ENCODE assay signal across 1 cellular context in genomic region chr12:68237523-68238070, GRCh38.
TF ChIP-seq lines count a peak whose summit lies in the region.

No MANE protein-coding gene starts in this region.

TF ChIP-seq in SK-N-SH, 30 proteins besides CTCF, POLR2A, EP300 and RAD21:
- TF ChIP-seq REST (IDR thresholded peaks at IDR 0.05; ENCODE audit: low read depth, low read length) (no peak), RCOR1 (IDR thresholded peaks at IDR 0.05; ENCODE audit: low read length) (no peak), SMC3 (IDR thresholded peaks at IDR 0.05; ENCODE audit: low read depth, low read length) (no peak), SIN3A (IDR thresholded peaks at IDR 0.05; ENCODE audit: borderline replicate concordance, low read depth, low read length) (no peak), GATA2 (CRISPR knock-in tag; IDR thresholded peaks at IDR 0.05) (no peak), POLR2AphosphoS5 (IDR thresholded peaks at IDR 0.05; ENCODE audit: low read depth, low read length) (no peak), RXRA (IDR thresholded peaks at IDR 0.05; ENCODE audit: borderline replicate concordance, low read depth) (no peak), NRF1 (IDR thresholded peaks at IDR 0.05; ENCODE audit: low read depth, low read length) (no peak), MEF2A (IDR thresholded peaks at IDR 0.05; ENCODE audit: borderline replicate concordance, low read depth) (no peak)
- TF ChIP-seq, protein P1, sequence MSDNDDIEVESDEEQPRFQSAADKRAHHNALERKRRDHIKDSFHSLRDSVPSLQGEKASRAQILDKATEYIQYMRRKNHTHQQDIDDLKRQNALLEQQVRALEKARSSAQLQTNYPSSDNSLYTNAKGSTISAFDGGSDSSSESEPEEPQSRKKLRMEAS (IDR thresholded peaks at IDR 0.05; ENCODE audit: low read depth): no peak
- TF ChIP-seq, protein P2, sequence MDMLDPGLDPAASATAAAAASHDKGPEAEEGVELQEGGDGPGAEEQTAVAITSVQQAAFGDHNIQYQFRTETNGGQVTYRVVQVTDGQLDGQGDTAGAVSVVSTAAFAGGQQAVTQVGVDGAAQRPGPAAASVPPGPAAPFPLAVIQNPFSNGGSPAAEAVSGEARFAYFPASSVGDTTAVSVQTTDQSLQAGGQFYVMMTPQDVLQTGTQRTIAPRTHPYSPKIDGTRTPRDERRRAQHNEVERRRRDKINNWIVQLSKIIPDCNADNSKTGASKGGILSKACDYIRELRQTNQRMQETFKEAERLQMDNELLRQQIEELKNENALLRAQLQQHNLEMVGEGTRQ (IDR thresholded peaks at IDR 0.05; ENCODE audit: borderline replicate concordance, low read depth, low read length): no peak
